ENCODE assay signal across 7 cellular contexts in the genomic region with DNA sequence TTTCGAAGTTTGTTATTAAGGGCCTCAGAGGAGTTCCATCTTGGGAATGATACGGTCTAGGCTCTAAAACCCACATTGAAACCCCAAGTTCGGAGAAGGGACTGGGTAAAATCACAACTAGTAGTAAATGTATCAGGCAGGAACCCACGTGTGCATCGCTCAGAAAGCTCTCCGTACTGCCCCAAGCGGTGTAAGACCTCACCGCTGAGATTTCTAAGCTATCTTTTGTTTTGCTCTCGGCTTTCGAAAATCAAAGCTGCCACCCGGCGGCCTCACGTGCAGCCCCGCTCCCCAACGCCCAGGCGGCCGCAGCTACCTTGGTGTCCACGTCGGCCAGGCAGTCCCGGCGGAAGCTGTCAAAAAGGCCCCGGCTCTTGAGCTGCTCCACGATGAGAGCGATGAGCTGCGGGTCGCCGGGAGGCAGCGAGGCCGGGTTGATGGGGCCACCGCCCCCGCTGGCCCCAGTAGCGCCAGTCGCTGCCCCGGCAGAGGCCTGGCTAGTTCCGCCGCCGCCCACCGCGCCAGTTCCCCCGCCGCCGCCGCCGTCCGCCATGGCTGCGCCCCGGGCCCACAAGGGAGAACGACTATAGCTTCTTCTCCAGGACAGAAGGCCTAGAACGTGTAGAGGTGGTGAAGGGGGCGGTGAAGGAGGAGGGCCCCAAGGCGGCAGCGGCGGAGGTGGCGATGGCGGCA. TPM values are rescaled to one million over a fixed set of nuclear protein-coding genes. Genes with fewer than 3 reads are reported as not detected.
DNase-seq lines count a peak whose midpoint lies in the region; ATAC-seq and TF ChIP-seq lines count a peak whose summit lies in the region.

No MANE protein-coding gene starts in this region.

- peak; percentile 37 for TF ChIP-seq POLR2A in GM18505 (IDR thresholded peaks at IDR 0.05; ENCODE audit: borderline replicate concordance, extremely low read depth, insufficient read depth, insufficient read length)

- H3K4me3 Mint-ChIP-seq in brain, result peak overlapping the region; percentile 93 to 100 (median 98)

- peak; percentile 68 to 82 for TF ChIP-seq CTCF in brain (conservative IDR thresholded peaks at IDR 0.05)

- peaks cover 78% of the 10 kb centered on the region for H3K4me1 Mint-ChIP-seq in brain

- H3K36me3 Mint-ChIP-seq in brain, result peaks cover 24% of the 10 kb centered on the region

- H3K27me3 Mint-ChIP-seq in brain, result peaks cover 6% of the 10 kb centered on the region

- H3K9me3 ChIP-seq in iPS-18c (ENCODE audit: control insufficient read depth, insufficient read depth, low read length), result no peaks in the 10 kb centered on the region

- peak overlapping the region; percentile 95 to 97 (median 97) for H3K27ac Mint-ChIP-seq in brain

- DNase-seq in NCI-H2081 (lab: John Stamatoyannopoulos, UW), result peak; percentile 48 to 68
- peak; percentile 48 for DNase-seq in UCSD-AML1 (lab: John Stamatoyannopoulos, UW; ENCODE audit: unreplicated experiment)

- H3K27ac ChIP-seq in skin epidermis, result peak overlapping the region; percentile 89 to 100 (median 97)

- H3K4me3 ChIP-seq in iPS-18c (ENCODE audit: insufficient read depth, low read depth, low read length) (peak overlapping the region; percentile 82), skin epidermis (peak overlapping the region; percentile 96 to 99 (median 97))

- ATAC-seq in GM18505 (IDR thresholded peaks at IDR 0.05; ENCODE audit: unreplicated experiment), result peak; percentile 47
- ATAC-seq in HG02885 (IDR thresholded peaks at IDR 0.05; ENCODE audit: poor library complexity, unreplicated experiment), result peak; percentile 61

- H3K9me3 Mint-ChIP-seq in brain, result no peaks in the 10 kb centered on the region

RNA-seq across cellular contexts. Expression of a gene that starts 0.4 kb away (rescaled TPM):
- 60.0 TPM for polyA plus RNA-seq in brain (ENCODE audit: insufficient read depth, low read depth, low replicate concordance)

Comparison
In these comparisons a context has a peak if more than half of its experiments do, and no peak if none do; other contexts are left out.
1. Peak in every context shown above with its lines: DNase-seq, ATAC-seq, H3K4me3 ChIP-seq and H3K27ac ChIP-seq.